Comparison of ENCODE assay signal across 8 cellular contexts in the genomic region with DNA sequence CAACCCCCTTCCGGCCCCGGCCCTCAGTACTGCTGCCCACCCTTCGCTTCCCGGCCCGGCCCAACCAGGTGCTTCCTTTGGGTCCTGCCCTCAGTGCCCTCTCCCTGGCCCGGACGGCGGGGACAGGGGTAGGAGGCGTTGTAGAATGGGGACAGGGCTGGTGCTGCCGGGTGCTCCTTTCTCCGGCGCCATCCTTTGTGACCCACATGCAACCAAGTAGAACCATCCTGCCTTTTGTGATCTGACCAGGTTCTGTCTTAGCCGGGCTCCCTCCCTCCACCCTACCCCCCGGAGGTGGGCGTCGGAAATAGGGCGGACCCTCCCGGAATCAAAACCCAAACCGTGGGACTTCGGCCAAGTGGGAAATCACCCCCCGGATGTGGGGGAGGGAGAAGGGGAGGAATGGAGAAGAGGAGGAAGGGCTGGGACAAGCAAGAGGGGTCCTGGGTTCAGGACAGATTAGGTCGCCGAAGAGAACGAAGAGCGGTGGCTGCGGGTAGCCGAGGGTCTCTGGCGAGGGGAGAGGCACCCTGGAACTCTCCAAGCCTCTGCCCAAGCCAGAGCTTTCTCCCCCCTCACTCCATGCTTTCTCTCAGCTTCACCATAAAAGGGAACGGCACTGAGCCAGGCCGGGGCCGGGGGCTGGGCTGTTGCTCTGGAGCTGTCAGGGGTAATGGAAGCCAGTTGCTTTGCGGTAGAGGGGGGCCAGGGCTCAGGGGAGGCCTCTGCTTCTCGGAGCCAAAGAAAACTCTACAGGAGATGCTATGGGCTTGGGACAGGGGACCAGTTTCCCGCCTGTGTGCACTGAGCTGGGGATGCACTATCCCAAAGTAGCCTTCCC. TPM values are rescaled to one million over a fixed set of nuclear protein-coding genes. Genes with fewer than 3 reads are reported as not detected.
DNase-seq lines count a peak whose midpoint lies in the region; ATAC-seq, FAIRE-seq and TF ChIP-seq lines count a peak whose summit lies in the region.

No MANE protein-coding gene starts in this region.

- H3K4me3 ChIP-seq in DOHH2 (ENCODE audit: low read length): peak overlapping the region; percentile 86
- peak overlapping the region; percentile 81 to 99 (median 98) for H3K4me3 ChIP-seq in HepG2 (replicated peaks in 1 of 3; ENCODE audit: insufficient read depth in 1 of 3, low read depth in 2 of 3, low read length in 3 of 3)

- WGBS in HepG2 (ENCODE audit: low lambda C conversion rate): 10% methylated on average over 29 of the region's 34 CpGs

- no peak overlapping the region for H2AFZ ChIP-seq in HepG2 (ENCODE audit: low read length)

- H3K9me3 ChIP-seq in DOHH2 (ENCODE audit: control insufficient read depth, insufficient read depth, low read length) (no peaks in the 10 kb centered on the region), HepG2 (ENCODE audit: low read length) (no peaks in the 10 kb centered on the region)

- no peak for FAIRE-seq in HepG2 (lab: Jason Lieb, UNC)

- ATAC-seq in GM21737 (IDR thresholded peaks at IDR 0.05; ENCODE audit: unreplicated experiment): peak; percentile 3
- peak; percentile 56 for ATAC-seq in HepG2

- in situ Hi-C loops in HepG2 (cut with HindIII; ENCODE audit: extremely low pct_ligation_motif_present, low pct_unique_long_range_greater_than_20kb): no loop called here
- in situ Hi-C loops in G401 (cut with HindIII; ENCODE audit: low sequenced_read_pairs): no loop called here

- BruUV-seq in HepG2 (replicated peaks; lab: Mats Ljungman, UMichigan): no TSS peak

- no peaks in the 10 kb centered on the region for H3K9me2 ChIP-seq in DOHH2 (replicated peaks; ENCODE audit: control insufficient read depth, low read length)

- peak overlapping the region; percentile 74 for H3K4me2 ChIP-seq in DOHH2 (ENCODE audit: low read length)
- peak overlapping the region; percentile 95 for H3K4me2 ChIP-seq in HepG2 (ENCODE audit: low read depth, low read length)

- no peak for TF ChIP-seq POLR2A in HepG2 (IDR thresholded peaks at IDR 0.05; ENCODE audit: insufficient read depth in 1 of 2, low read depth in 2 of 2, low read length in 2 of 2)

- TF ChIP-seq RAD21 in HepG2 (CRISPR knock-in tag; IDR thresholded peaks at IDR 0.05): no peak

- CTCF ChIA-PET in HepG2 (lab: Yijun Ruan, JAX; ENCODE audit: low intra/inter-chr PET ratio, low total read pairs): no interaction called here

- H3K36me3 ChIP-seq in DOHH2 (ENCODE audit: control insufficient read depth, low read length) (peaks cover 42% of the 10 kb centered on the region), HepG2 (replicated peaks in 1 of 2; ENCODE audit: control insufficient read depth in 1 of 2, insufficient read depth in 2 of 2, low read length in 2 of 2) (peaks cover 15 to 27% of the 10 kb centered on the region in 2 experiments)

- no peaks in the 10 kb centered on the region for H3K27me3 ChIP-seq in DOHH2 (ENCODE audit: control insufficient read depth, low read length)
- peaks cover 0 to 16% of the 10 kb centered on the region in 2 experiments; a peak in 2 of 5 replicates for H3K27me3 ChIP-seq in HepG2 (ENCODE audit: control insufficient read depth in 1 of 2, insufficient read depth in 2 of 2, low read length in 2 of 2)

- H3K4me1 ChIP-seq in DOHH2 (ENCODE audit: control insufficient read depth, low read length) (peaks cover 66% of the 10 kb centered on the region), HepG2 (ENCODE audit: insufficient read depth, low read length) (peaks cover 73% of the 10 kb centered on the region)

- no peak for TF ChIP-seq CTCF in DOHH2 (IDR thresholded peaks at IDR 0.05; ENCODE audit: low read depth, low read length, poor library complexity, severe bottlenecking)
- no peak for TF ChIP-seq CTCF in HepG2 (CRISPR knock-in tag; IDR thresholded peaks at IDR 0.05)

- peak overlapping the region; percentile 61 for H3K9ac ChIP-seq in HepG2 (ENCODE audit: insufficient read depth, low read depth, low read length)

- TF ChIP-seq EP300 in HepG2 (IDR thresholded peaks at IDR 0.05; ENCODE audit: low read depth in 2 of 2, low read length in 2 of 2): no peak
- TF ChIP-seq EP300 in HepG2 (CRISPR knock-in tag; IDR thresholded peaks at IDR 0.05; ENCODE audit: borderline replicate concordance): no peak

- POLR2A ChIA-PET in HepG2 (lab: Yijun Ruan, JAX): interaction anchor here (0.8 to 4.3 kb wide), 18 partner anchors 10 to 556 kb away, joined by 3 to 106 read pairs (median 5); a partner anchor contains a TSS

- H3K27ac ChIP-seq in DOHH2 (ENCODE audit: low read depth, low read length): no peak overlapping the region
- peak overlapping the region; percentile 85 for H3K27ac ChIP-seq in caudate nucleus (ENCODE audit: low read depth, low read length)
- no peak overlapping the region for H3K27ac ChIP-seq in HepG2 (ENCODE audit: extremely low read length, insufficient read depth, low read length)

- DNase-seq in OCI-M1 (lab: John Stamatoyannopoulos, UW) (peak; percentile 58), caudate nucleus (lab: John Stamatoyannopoulos, UW) (peak in 27 of 61 donors; percentile 9 to 68 (median 31)), HepG2 (ENCODE audit: low spot score) (no peak), T-helper 9 cell (no peak), G401 (ENCODE audit: low spot score) (no peak)
- DNase-seq in stimulated activated CD8-positive, alpha-beta memory T cell treated with anti-CD3 and anti-CD28 coated beads, Interleukin-4, amount 100 ng/mL, for 48 hours: peak; percentile 72

- no peaks in the 10 kb centered on the region for H4K20me1 ChIP-seq in DOHH2 (ENCODE audit: control insufficient read depth, insufficient read depth, low read depth, low read length)
- no peaks in the 10 kb centered on the region for H4K20me1 ChIP-seq in HepG2 (ENCODE audit: insufficient read depth, low read length)

- peaks cover 15% of the 10 kb centered on the region; the same call in 1 of the 2 replicates for H3F3A ChIP-seq in DOHH2 (ENCODE audit: control insufficient read depth, insufficient read depth)

- H3K79me2 ChIP-seq in DOHH2 (ENCODE audit: control insufficient read depth, low read length): peaks cover 34% of the 10 kb centered on the region
- H3K79me2 ChIP-seq in HepG2 (ENCODE audit: insufficient read depth, low read length): peaks cover 30% of the 10 kb centered on the region

- intact Hi-C loops in HepG2 (cut with micrococcal nuclease; ENCODE audit: unreplicated experiment): loop anchor here (1.0 kb wide), 1 partner anchor 21 kb away; a partner anchor contains a TSS

RNA-seq across cellular contexts. Expression of a gene that starts 0.8 kb away (rescaled TPM):
- total RNA-seq in HepG2 (2016; rRNA removed; fragmentation: Illumina TruSeq; extraction: Trizol): 498 and 508 TPM in 2 replicates
- total RNA-seq in HepG2 (2016; cell fraction: cytosol; rRNA removed; fragmentation: Illumina TruSeq; extraction: Trizol; ENCODE audit: low read depth): 947 and 1,365 TPM in 2 replicates
- total RNA-seq in HepG2 (2016; cell fraction: insoluble cytoplasmic fraction; rRNA removed; fragmentation: Illumina TruSeq; extraction: Trizol): 496 and 506 TPM in 2 replicates
- total RNA-seq in HepG2 (2016; cell fraction: membrane; rRNA removed; fragmentation: Illumina TruSeq; extraction: Trizol): 928 and 1,097 TPM in 2 replicates
- 200 and 226 TPM in 2 replicates for total RNA-seq in HepG2 (2016; cell fraction: nucleus; rRNA removed; fragmentation: Illumina TruSeq; extraction: Trizol)
- 491 and 584 TPM in 2 replicates for polyA plus RNA-seq in HepG2 (2011; rRNA removed)
- 627 and 1,057 TPM in 2 replicates for polyA plus RNA-seq in HepG2 (2011; cell fraction: cytosol; rRNA removed)
- 336 and 383 TPM in 2 replicates for polyA plus RNA-seq in HepG2 (2011; cell fraction: nucleus; rRNA removed)
- polyA plus RNA-seq in HepG2 (2012): 371 and 440 TPM in 2 replicates
- polyA plus RNA-seq in HepG2 (2016; cell fraction: cytosol; fragmentation: Illumina TruSeq; extraction: Trizol; ENCODE audit: low read depth): 1,401 and 1,836 TPM in 2 replicates
- 640 and 680 TPM in 2 replicates for polyA plus RNA-seq in HepG2 (2016; cell fraction: insoluble cytoplasmic fraction; fragmentation: Illumina TruSeq; extraction: Trizol; ENCODE audit: low read depth)
- 1,282 and 1,407 TPM in 2 replicates for polyA plus RNA-seq in HepG2 (2016; cell fraction: membrane; fragmentation: Illumina TruSeq; extraction: Trizol; ENCODE audit: low read depth)
- polyA plus RNA-seq in HepG2 (2016; cell fraction: nucleus; fragmentation: Illumina TruSeq; extraction: Trizol; ENCODE audit: insufficient read depth, low read depth): 415 and 448 TPM in 2 replicates
- polyA minus RNA-seq in HepG2 (2011; rRNA and poly(A)+ RNA removed; ENCODE audit: low replicate concordance): 310 and 535 TPM in 2 replicates
- polyA minus RNA-seq in HepG2 (2011; cell fraction: cytosol; rRNA and poly(A)+ RNA removed): 514 and 560 TPM in 2 replicates
- polyA minus RNA-seq in HepG2 (2011; cell fraction: nucleus; rRNA and poly(A)+ RNA removed): 136 and 144 TPM in 2 replicates
- total RNA-seq in G401 (2014; rRNA removed; shearing (Covaris generic)): 339 and 392 TPM in 2 replicates

RNA-seq across cellular contexts. Expression of a gene that starts 6.2 kb away (rescaled TPM):
- total RNA-seq in HepG2 (2016; rRNA removed; fragmentation: Illumina TruSeq; extraction: Trizol): 4.0 and 9.7 TPM in 2 replicates
- total RNA-seq in HepG2 (2016; cell fraction: cytosol; rRNA removed; fragmentation: Illumina TruSeq; extraction: Trizol; ENCODE audit: low read depth): 0.53 and 0.61 TPM in 2 replicates
- total RNA-seq in HepG2 (2016; cell fraction: insoluble cytoplasmic fraction; rRNA removed; fragmentation: Illumina TruSeq; extraction: Trizol): 4.1 and 12.5 TPM in 2 replicates
- total RNA-seq in HepG2 (2016; cell fraction: membrane; rRNA removed; fragmentation: Illumina TruSeq; extraction: Trizol): 1.4 TPM in 2 replicates
- total RNA-seq in HepG2 (2016; cell fraction: nucleus; rRNA removed; fragmentation: Illumina TruSeq; extraction: Trizol): 8.7 and 9.5 TPM in 2 replicates
- polyA plus RNA-seq in HepG2 (2011; rRNA removed): 8.1 and 13.1 TPM in 2 replicates
- polyA plus RNA-seq in HepG2 (2011; cell fraction: cytosol; rRNA removed): 9.7 and 19.1 TPM in 2 replicates
- 30.1 and 34.4 TPM in 2 replicates for polyA plus RNA-seq in HepG2 (2011; cell fraction: nucleus; rRNA removed)
- 8.6 and 10.0 TPM in 2 replicates for polyA plus RNA-seq in HepG2 (2012)
- polyA plus RNA-seq in HepG2 (2016; cell fraction: cytosol; fragmentation: Illumina TruSeq; extraction: Trizol; ENCODE audit: low read depth): 0.42 and 0.58 TPM in 2 replicates
- 2.8 and 3.2 TPM in 2 replicates for polyA plus RNA-seq in HepG2 (2016; cell fraction: insoluble cytoplasmic fraction; fragmentation: Illumina TruSeq; extraction: Trizol; ENCODE audit: low read depth)
- polyA plus RNA-seq in HepG2 (2016; cell fraction: membrane; fragmentation: Illumina TruSeq; extraction: Trizol; ENCODE audit: low read depth): 0.45 and 1.0 TPM in 2 replicates
- polyA plus RNA-seq in HepG2 (2016; cell fraction: nucleus; fragmentation: Illumina TruSeq; extraction: Trizol; ENCODE audit: insufficient read depth, low read depth): 14.3 and 15.9 TPM in 2 replicates
- 0.54 and 19.1 TPM in 2 replicates for polyA minus RNA-seq in HepG2 (2011; rRNA and poly(A)+ RNA removed; ENCODE audit: low replicate concordance)
- polyA minus RNA-seq in HepG2 (2011; cell fraction: cytosol; rRNA and poly(A)+ RNA removed): 13.6 and 17.2 TPM in 2 replicates
- polyA minus RNA-seq in HepG2 (2011; cell fraction: nucleus; rRNA and poly(A)+ RNA removed): 4.8 and 5.6 TPM in 2 replicates
- 2.3 and 3.9 TPM in 2 replicates for total RNA-seq in G401 (2014; rRNA removed; shearing (Covaris generic))

RNA-seq across cellular contexts. Expression of a gene that starts 14.4 kb away (rescaled TPM):
- total RNA-seq in HepG2 (2016; rRNA removed; fragmentation: Illumina TruSeq; extraction: Trizol): 29.9 and 40.9 TPM in 2 replicates
- 8.1 and 9.7 TPM in 2 replicates for total RNA-seq in HepG2 (2016; cell fraction: cytosol; rRNA removed; fragmentation: Illumina TruSeq; extraction: Trizol; ENCODE audit: low read depth)
- total RNA-seq in HepG2 (2016; cell fraction: insoluble cytoplasmic fraction; rRNA removed; fragmentation: Illumina TruSeq; extraction: Trizol): 31.6 and 41.5 TPM in 2 replicates
- total RNA-seq in HepG2 (2016; cell fraction: membrane; rRNA removed; fragmentation: Illumina TruSeq; extraction: Trizol): 15.4 and 18.4 TPM in 2 replicates
- 34.9 and 38.4 TPM in 2 replicates for total RNA-seq in HepG2 (2016; cell fraction: nucleus; rRNA removed; fragmentation: Illumina TruSeq; extraction: Trizol)
- polyA plus RNA-seq in HepG2 (2011; rRNA removed): 99.2 and 139 TPM in 2 replicates
- 93.9 and 100.0 TPM in 2 replicates for polyA plus RNA-seq in HepG2 (2011; cell fraction: cytosol; rRNA removed)
- 195 and 260 TPM in 2 replicates for polyA plus RNA-seq in HepG2 (2011; cell fraction: nucleus; rRNA removed)
- polyA plus RNA-seq in HepG2 (2012): 128 and 136 TPM in 2 replicates
- 12.3 and 15.8 TPM in 2 replicates for polyA plus RNA-seq in HepG2 (2016; cell fraction: cytosol; fragmentation: Illumina TruSeq; extraction: Trizol; ENCODE audit: low read depth)
- 39.2 and 45.9 TPM in 2 replicates for polyA plus RNA-seq in HepG2 (2016; cell fraction: insoluble cytoplasmic fraction; fragmentation: Illumina TruSeq; extraction: Trizol; ENCODE audit: low read depth)
- 14.9 and 20.8 TPM in 2 replicates for polyA plus RNA-seq in HepG2 (2016; cell fraction: membrane; fragmentation: Illumina TruSeq; extraction: Trizol; ENCODE audit: low read depth)
- 94.3 and 95.6 TPM in 2 replicates for polyA plus RNA-seq in HepG2 (2016; cell fraction: nucleus; fragmentation: Illumina TruSeq; extraction: Trizol; ENCODE audit: insufficient read depth, low read depth)
- 6.9 and 106 TPM in 2 replicates for polyA minus RNA-seq in HepG2 (2011; rRNA and poly(A)+ RNA removed; ENCODE audit: low replicate concordance)
- 29.4 and 50.9 TPM in 2 replicates for polyA minus RNA-seq in HepG2 (2011; cell fraction: cytosol; rRNA and poly(A)+ RNA removed)
- polyA minus RNA-seq in HepG2 (2011; cell fraction: nucleus; rRNA and poly(A)+ RNA removed): 51.5 and 66.5 TPM in 2 replicates
- 2.4 and 7.3 TPM in 2 replicates for total RNA-seq in G401 (2014; rRNA removed; shearing (Covaris generic))

RNA-seq across cellular contexts. Expression of a gene that starts 20.7 kb away (rescaled TPM):
- total RNA-seq in HepG2 (2016; rRNA removed; fragmentation: Illumina TruSeq; extraction: Trizol): 48.6 and 55.9 TPM in 2 replicates
- 148 and 152 TPM in 2 replicates for total RNA-seq in HepG2 (2016; cell fraction: cytosol; rRNA removed; fragmentation: Illumina TruSeq; extraction: Trizol; ENCODE audit: low read depth)
- 39.9 and 57.5 TPM in 2 replicates for total RNA-seq in HepG2 (2016; cell fraction: insoluble cytoplasmic fraction; rRNA removed; fragmentation: Illumina TruSeq; extraction: Trizol)
- total RNA-seq in HepG2 (2016; cell fraction: membrane; rRNA removed; fragmentation: Illumina TruSeq; extraction: Trizol): 249 and 253 TPM in 2 replicates
- 22.8 and 23.0 TPM in 2 replicates for total RNA-seq in HepG2 (2016; cell fraction: nucleus; rRNA removed; fragmentation: Illumina TruSeq; extraction: Trizol)
- 63.6 and 73.3 TPM in 2 replicates for polyA plus RNA-seq in HepG2 (2011; rRNA removed)
- 65.6 and 84.8 TPM in 2 replicates for polyA plus RNA-seq in HepG2 (2011; cell fraction: cytosol; rRNA removed)
- polyA plus RNA-seq in HepG2 (2011; cell fraction: nucleus; rRNA removed): 45.3 and 47.1 TPM in 2 replicates
- polyA plus RNA-seq in HepG2 (2012): 36.8 and 51.0 TPM in 2 replicates
- polyA plus RNA-seq in HepG2 (2016; cell fraction: cytosol; fragmentation: Illumina TruSeq; extraction: Trizol; ENCODE audit: low read depth): 247 and 251 TPM in 2 replicates
- 54.3 and 66.5 TPM in 2 replicates for polyA plus RNA-seq in HepG2 (2016; cell fraction: insoluble cytoplasmic fraction; fragmentation: Illumina TruSeq; extraction: Trizol; ENCODE audit: low read depth)
- 277 and 306 TPM in 2 replicates for polyA plus RNA-seq in HepG2 (2016; cell fraction: membrane; fragmentation: Illumina TruSeq; extraction: Trizol; ENCODE audit: low read depth)
- 44.5 and 47.6 TPM in 2 replicates for polyA plus RNA-seq in HepG2 (2016; cell fraction: nucleus; fragmentation: Illumina TruSeq; extraction: Trizol; ENCODE audit: insufficient read depth, low read depth)
- polyA minus RNA-seq in HepG2 (2011; rRNA and poly(A)+ RNA removed; ENCODE audit: low replicate concordance): 109 and 147 TPM in 2 replicates
- polyA minus RNA-seq in HepG2 (2011; cell fraction: cytosol; rRNA and poly(A)+ RNA removed): 32.5 and 36.6 TPM in 2 replicates
- polyA minus RNA-seq in HepG2 (2011; cell fraction: nucleus; rRNA and poly(A)+ RNA removed): 26.1 and 37.3 TPM in 2 replicates
- total RNA-seq in G401 (2014; rRNA removed; shearing (Covaris generic)): 59.4 and 68.2 TPM in 2 replicates

RNA-seq across cellular contexts. Expression of a gene that starts 39.4 kb away (rescaled TPM):
- 28.0 and 58.3 TPM in 2 replicates for total RNA-seq in HepG2 (2016; rRNA removed; fragmentation: Illumina TruSeq; extraction: Trizol)
- total RNA-seq in HepG2 (2016; cell fraction: cytosol; rRNA removed; fragmentation: Illumina TruSeq; extraction: Trizol; ENCODE audit: low read depth): 13.7 and 15.2 TPM in 2 replicates
- 22.8 and 61.4 TPM in 2 replicates for total RNA-seq in HepG2 (2016; cell fraction: insoluble cytoplasmic fraction; rRNA removed; fragmentation: Illumina TruSeq; extraction: Trizol)
- total RNA-seq in HepG2 (2016; cell fraction: membrane; rRNA removed; fragmentation: Illumina TruSeq; extraction: Trizol): 24.2 and 24.6 TPM in 2 replicates
- 65.4 and 81.2 TPM in 2 replicates for total RNA-seq in HepG2 (2016; cell fraction: nucleus; rRNA removed; fragmentation: Illumina TruSeq; extraction: Trizol)
- 132 and 137 TPM in 2 replicates for polyA plus RNA-seq in HepG2 (2011; rRNA removed)
- polyA plus RNA-seq in HepG2 (2011; cell fraction: cytosol; rRNA removed): 96.3 and 120 TPM in 2 replicates
- polyA plus RNA-seq in HepG2 (2011; cell fraction: nucleus; rRNA removed): 355 and 421 TPM in 2 replicates
- 76.8 and 81.7 TPM in 2 replicates for polyA plus RNA-seq in HepG2 (2012)
- 15.5 and 16.9 TPM in 2 replicates for polyA plus RNA-seq in HepG2 (2016; cell fraction: cytosol; fragmentation: Illumina TruSeq; extraction: Trizol; ENCODE audit: low read depth)
- polyA plus RNA-seq in HepG2 (2016; cell fraction: insoluble cytoplasmic fraction; fragmentation: Illumina TruSeq; extraction: Trizol; ENCODE audit: low read depth): 43.0 and 58.5 TPM in 2 replicates
- 30.0 and 37.0 TPM in 2 replicates for polyA plus RNA-seq in HepG2 (2016; cell fraction: membrane; fragmentation: Illumina TruSeq; extraction: Trizol; ENCODE audit: low read depth)
- polyA plus RNA-seq in HepG2 (2016; cell fraction: nucleus; fragmentation: Illumina TruSeq; extraction: Trizol; ENCODE audit: insufficient read depth, low read depth): 188 and 192 TPM in 2 replicates
- polyA minus RNA-seq in HepG2 (2011; rRNA and poly(A)+ RNA removed; ENCODE audit: low replicate concordance): 248 and 683 TPM in 2 replicates
- 150 and 151 TPM in 2 replicates for polyA minus RNA-seq in HepG2 (2011; cell fraction: cytosol; rRNA and poly(A)+ RNA removed)
- 219 and 243 TPM in 2 replicates for polyA minus RNA-seq in HepG2 (2011; cell fraction: nucleus; rRNA and poly(A)+ RNA removed)
- 34.7 and 37.0 TPM in 2 replicates for total RNA-seq in G401 (2014; rRNA removed; shearing (Covaris generic))

Comparison
In these comparisons a context has a peak if more than half of its experiments do, and no peak if none do; other contexts are left out.
1. DNase-seq: peak in OCI-M1 (single experiment) and stimulated activated CD8-positive, alpha-beta memory T cell treated with anti-CD3 and anti-CD28 coated beads, Interleukin-4, amount 100 ng/mL, for 48 hours (single experiment); none in HepG2 (single experiment), T-helper 9 cell (single experiment) and G401 (single experiment).